ENCODE assay signal across 11 cellular contexts in genomic region chr11:46239801-46240061, GRCh38. TPM values are rescaled to one million over a fixed set of nuclear protein-coding genes. Genes with fewer than 3 reads are reported as not detected.
DNase-seq lines count a peak whose midpoint lies in the region; ATAC-seq and TF ChIP-seq lines count a peak whose summit lies in the region.
"Had no signal": no experiment of that assay in that cellular context is flagged by ENCODE, and none has a peak within 500 bp of the region (broad histone marks: within the 10 kb centered on the region; RNA-seq: fewer than 3 reads in every experiment).

No MANE protein-coding gene starts in this region.

- intact Hi-C loops in prostate gland (cut with DNase I) (loop anchor here (1.0 to 5.0 kb wide), 2 partner anchors 38 to 69 kb away; partner anchors contain the start of gene CREB3L1), mucosa of descending colon (cut with DNase I, micrococcal nuclease) (loop anchor here (2.0 to 5.0 kb wide), 2 partner anchors 68 to 69 kb away; no protein-coding TSS in a partner anchor)

- peak overlapping the region; percentile 88 for H3K4me2 ChIP-seq in SK-N-SH

- no peak overlapping the region for H3K9ac ChIP-seq in SK-N-SH

- H4K20me1 ChIP-seq in SK-N-SH (ENCODE audit: insufficient read depth) = no peaks in the 10 kb centered on the region

- TF ChIP-seq RAD21 in SK-N-SH (IDR thresholded peaks at IDR 0.05; ENCODE audit: low read length) = no peak

- 64% methylated on average over 4 of the region's 4 CpGs for WGBS in SK-N-SH (ENCODE audit: low lambda C conversion rate)
- 42% methylated on average over 4 of the region's 4 CpGs for WGBS in prostate gland

- ATAC-seq in SK-N-SH treated with all-trans-retinoic acid at 6 μM for 48 hours (no peak), mucosa of descending colon (no peak)

- H3K27me3 ChIP-seq in SK-N-SH (ENCODE audit: insufficient read depth) (no peaks in the 10 kb centered on the region), prostate gland (replicated peaks; ENCODE audit: insufficient read depth) (no peaks in the 10 kb centered on the region)

- TF ChIP-seq CTCF in SK-N-SH (IDR thresholded peaks at IDR 0.05) (no peak), epithelial cell of esophagus (IDR thresholded peaks at IDR 0.05; ENCODE audit: insufficient read depth, low read depth, low read length, missing control alignments) (no peak), prostate gland (IDR thresholded peaks at IDR 0.05) (no peak), mucosa of descending colon (IDR thresholded peaks at IDR 0.05) (no peak)

- no peak for TF ChIP-seq EP300 in SK-N-SH (IDR thresholded peaks at IDR 0.05; ENCODE audit: borderline replicate concordance in 1 of 2, low read depth in 1 of 2, low read length in 1 of 2)

- H3K4me1 ChIP-seq in SK-N-SH (ENCODE audit: control insufficient read depth in 1 of 2, insufficient read depth in 2 of 2, low read depth in 1 of 2, low read length in 1 of 2) (peaks cover 22 to 43% of the 10 kb centered on the region in 2 experiments), prostate gland (replicated peaks) (peaks cover 6% of the 10 kb centered on the region), mucosa of descending colon (ENCODE audit: low read depth) (peaks cover 17% of the 10 kb centered on the region)

- H3K4me3 ChIP-seq in SK-N-SH (ENCODE audit: low read depth in 2 of 2, low read length in 1 of 2) (no peak overlapping the region), epithelial cell of esophagus (ENCODE audit: low read length) (no peak overlapping the region), prostate gland (no peak overlapping the region), mucosa of descending colon (no peak overlapping the region)

- CTCF ChIA-PET in SK-N-SH (lab: Yijun Ruan, JAX) = interaction anchor here (0.6 to 13.2 kb wide), 55 partner anchors 9 to 671 kb away, joined by 3 to 459 read pairs (median 5); partner anchors contain the start of genes CREB3L1, DGKZ, MDK and PEX16

- no peaks in the 10 kb centered on the region for H3K9me2 ChIP-seq in SK-N-SH

- H3K79me2 ChIP-seq in SK-N-SH (ENCODE audit: insufficient read depth) = no peaks in the 10 kb centered on the region; the same call in 1 of the 2 replicates

- no peaks in the 10 kb centered on the region for H3K36me3 ChIP-seq in SK-N-SH (replicated peaks in 1 of 2; ENCODE audit: control insufficient read depth in 1 of 2, insufficient read depth in 2 of 2, low read length in 1 of 2)
- H3K36me3 ChIP-seq in prostate gland = no peaks in the 10 kb centered on the region
- no peaks in the 10 kb centered on the region for H3K36me3 ChIP-seq in mucosa of descending colon (ENCODE audit: low read depth)
- H3K36me3 ChIP-seq: gastrocnemius medialis had no signal

- POLR2A ChIA-PET in SK-N-SH (lab: Yijun Ruan, JAX) = interaction anchor here (0.6 to 1.6 kb wide), 4 partner anchors 62 to 118 kb away, joined by 3 to 7 read pairs (median 4); no protein-coding TSS in a partner anchor

- H3K27ac ChIP-seq in SK-N-SH (ENCODE audit: low read depth in 2 of 2, low read length in 1 of 2) (peak overlapping the region in 1 of 2 experiments; percentile 81; a peak in 2 of 4 replicates), prostate gland (peak overlapping the region; percentile 5 to 70)

- H3F3A ChIP-seq in SK-N-SH (replicated peaks; ENCODE audit: insufficient read depth) = peaks cover 27% of the 10 kb centered on the region

- no peak overlapping the region for H2AFZ ChIP-seq in SK-N-SH (ENCODE audit: low read depth)

- TF ChIP-seq POLR2A in prostate gland (IDR thresholded peaks at IDR 0.05) = no peak

- H3K9me3 ChIP-seq in SK-N-SH (no peaks in the 10 kb centered on the region), prostate gland (no peaks in the 10 kb centered on the region), mucosa of descending colon (no peaks in the 10 kb centered on the region)
- H3K9me3 ChIP-seq: gastrocnemius medialis had no signal

- DNase-seq in SK-N-SH (no peak), NCI-H2227 treated with DMSO at 0.1 percent for 48 hours (lab: John Stamatoyannopoulos, UW) (peak; percentile 65), epithelial cell of esophagus (ENCODE audit: low read depth) (peak; percentile 90), prostate gland (ENCODE audit: low spot score) (no peak), MV-4-11 (lab: John Stamatoyannopoulos, UW) (no peak), mucosa of descending colon (no peak), hepatic stellate cell (ENCODE audit: low spot score) (no peak)

TF ChIP-seq in SK-N-SH, 30 proteins besides CTCF, POLR2A, EP300 and RAD21:
- no peak for TF ChIP-seq SMC3 (IDR thresholded peaks at IDR 0.05; ENCODE audit: low read depth, low read length)
- TF ChIP-seq RCOR1 (IDR thresholded peaks at IDR 0.05; ENCODE audit: low read length) = no peak
- TF ChIP-seq EZH2phosphoT487 (IDR thresholded peaks at IDR 0.05; ENCODE audit: borderline replicate concordance, low read depth) = no peak
- TF ChIP-seq NRF1 (IDR thresholded peaks at IDR 0.05; ENCODE audit: low read depth, low read length) = no peak
- TF ChIP-seq, protein P1, sequence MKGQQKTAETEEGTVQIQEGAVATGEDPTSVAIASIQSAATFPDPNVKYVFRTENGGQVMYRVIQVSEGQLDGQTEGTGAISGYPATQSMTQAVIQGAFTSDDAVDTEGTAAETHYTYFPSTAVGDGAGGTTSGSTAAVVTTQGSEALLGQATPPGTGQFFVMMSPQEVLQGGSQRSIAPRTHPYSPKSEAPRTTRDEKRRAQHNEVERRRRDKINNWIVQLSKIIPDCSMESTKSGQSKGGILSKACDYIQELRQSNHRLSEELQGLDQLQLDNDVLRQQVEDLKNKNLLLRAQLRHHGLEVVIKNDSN (IDR thresholded peaks at IDR 0.05; ENCODE audit: borderline replicate concordance, low read depth) = no peak
- no peak for TF ChIP-seq MAX (IDR thresholded peaks at IDR 0.05; ENCODE audit: low read depth)
- TF ChIP-seq YY1 (IDR thresholded peaks at IDR 0.05; ENCODE audit: low read depth) = no peak
- TF ChIP-seq RFX5 (IDR thresholded peaks at IDR 0.05; ENCODE audit: low read length) = no peak

TF ChIP-seq in SK-N-SH treated with all-trans-retinoic acid at 6 μM for 48 hours, 23 proteins besides CTCF, POLR2A, EP300 and RAD21:
- TF ChIP-seq ZFP30 (CRISPR knock-in tag; IDR thresholded peaks at IDR 0.05) = no peak
- TF ChIP-seq CSRNP3 (CRISPR knock-in tag; IDR thresholded peaks at IDR 0.05) = no peak
- TF ChIP-seq CREB5 (CRISPR knock-in tag; IDR thresholded peaks at IDR 0.05; ENCODE audit: low read depth) = no peak

RNA-seq across cellular contexts. Expression of gene CREB3L1, which starts 37.7 kb away (rescaled TPM):
- polyA plus RNA-seq in SK-N-SH (2012; rRNA removed) = 5.6 and 14.0 TPM in 2 replicates
- 9.9 and 13.3 TPM in 2 replicates for polyA plus RNA-seq in SK-N-SH (2012; cell fraction: cytosol; rRNA removed)
- polyA plus RNA-seq in SK-N-SH (2012; cell fraction: nucleus; rRNA removed) = 14.7 and 17.4 TPM in 2 replicates
- total RNA-seq in prostate gland (10 to 100 TPM; 41.0 to 47.0 TPM), mucosa of descending colon (100 to 1,000 TPM in 2 of 3 donors, 10 to 100 TPM in 1; 52.7 to 140 (median 108) TPM)
- total RNA-seq: activated B cell treated with CpG ODN at 0.5 μM for 24 hours; naive thymus-derived CD8-positive, alpha-beta T cell had no signal
- polyA plus RNA-seq: naive thymus-derived CD8-positive, alpha-beta T cell had no signal

Comparison
In these comparisons a context has a peak if more than half of its experiments do, and no peak if none do; other contexts are left out.
1. DNase-seq: peak in NCI-H2227 treated with DMSO at 0.1 percent for 48 hours (single experiment) and epithelial cell of esophagus (single experiment); none in SK-N-SH (single experiment), prostate gland (single experiment), MV-4-11 (single experiment), mucosa of descending colon (0 of 3) and hepatic stellate cell (single experiment).